ENCODE assay signal across 8 cellular contexts in the genomic region with DNA sequence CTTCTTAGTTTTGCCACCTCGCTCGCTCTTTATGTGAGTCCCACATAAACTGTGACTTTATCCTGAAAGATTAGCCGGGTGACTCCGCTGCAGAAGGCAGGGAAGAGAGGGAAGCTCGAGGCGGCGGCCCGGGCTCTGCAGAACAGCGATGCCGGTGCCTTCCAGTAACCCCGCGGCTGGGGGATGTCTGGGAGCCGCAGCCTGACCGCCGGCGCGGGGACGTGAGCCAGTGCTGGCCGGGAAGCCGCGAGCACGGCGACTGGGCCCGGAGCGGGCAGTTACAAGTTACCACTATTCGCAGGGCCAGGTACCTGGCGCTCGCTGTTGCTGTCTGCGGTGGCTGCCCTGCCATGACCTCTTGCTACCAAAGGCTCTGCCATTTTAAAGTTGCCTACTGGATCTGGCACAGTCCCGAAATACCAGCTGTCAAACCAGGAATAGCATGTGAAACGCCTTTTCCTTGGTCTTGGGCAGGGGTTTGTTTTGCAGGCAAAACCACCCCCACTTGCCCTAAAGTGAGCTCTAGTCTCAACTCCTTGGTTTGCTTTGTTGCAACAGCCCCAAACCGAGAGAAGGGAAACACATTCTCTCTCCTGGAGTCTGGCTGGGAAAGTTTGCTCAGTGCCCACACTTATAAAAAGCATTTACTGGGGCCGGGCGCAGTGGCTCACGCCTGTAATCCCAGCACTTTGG.
DNase-seq lines count a peak whose midpoint lies in the region; ATAC-seq, FAIRE-seq and TF ChIP-seq lines count a peak whose summit lies in the region.

No MANE protein-coding gene starts in this region.

- peak overlapping the region; percentile 99 to 100 for H3K4me3 Mint-ChIP-seq in CD14-positive monocyte
- peak overlapping the region; percentile 96 for H3K4me3 Mint-ChIP-seq in memory B cell

- 11 to 22% methylated on average over 7 to 35 of the region's 35 CpGs for WGBS in testis, 2 donors

- in situ Hi-C loops in Panc1 (cut with HindIII; ENCODE audit: low pct_unique_long_range_greater_than_20kb, low sequenced_read_pairs): no loop called here

- H3K27ac Mint-ChIP-seq in CD14-positive monocyte (peak overlapping the region; percentile 97 to 100 (median 99)), memory B cell (peak overlapping the region; percentile 91)

- POLR2A ChIA-PET in Panc1 (lab: Charles Lee): interaction anchor here (0.7 kb wide), 1 partner anchor 67 kb away, joined by 3 read pairs; no protein-coding TSS in a partner anchor

- TF ChIP-seq CTCF in CD14-positive monocyte (IDR thresholded peaks at IDR 0.05) (no peak), Panc1 (IDR thresholded peaks at IDR 0.05) (no peak), testis (IDR thresholded peaks at IDR 0.05) (no peak)

- H3K36me3 ChIP-seq in Panc1 (ENCODE audit: control insufficient read depth, insufficient read depth, low read length) (no peaks in the 10 kb centered on the region), endocrine pancreas (ENCODE audit: control insufficient read depth, insufficient read depth, low read length) (no peaks in the 10 kb centered on the region), testis (ENCODE audit: low read depth, missing control alignments) (no peaks in the 10 kb centered on the region)

- H3K9ac ChIP-seq in endocrine pancreas (ENCODE audit: control insufficient read depth, insufficient read depth, low read length): no peak overlapping the region

- FAIRE-seq in GM19239 (lab: Jason Lieb, UNC): no peak

- H3K9me3 ChIP-seq in Panc1 (ENCODE audit: control insufficient read depth, insufficient read depth, low read depth, low read length): no peaks in the 10 kb centered on the region
- no peaks in the 10 kb centered on the region for H3K9me3 ChIP-seq in endocrine pancreas (ENCODE audit: control insufficient read depth, low read length)
- no peaks in the 10 kb centered on the region for H3K9me3 ChIP-seq in testis

- CTCF ChIA-PET in Panc1 (lab: Charles Lee): no interaction called here

- no peak overlapping the region for H3K27ac ChIP-seq in Panc1 (ENCODE audit: low read length)
- H3K27ac ChIP-seq in testis: peak overlapping the region; percentile 98

- peaks cover 0 to 3% (median 0%) of the 10 kb centered on the region in 7 donors for H3K9me3 Mint-ChIP-seq in CD14-positive monocyte
- H3K9me3 Mint-ChIP-seq in memory B cell: no peaks in the 10 kb centered on the region

- intact Hi-C loops in CD14-positive monocyte (cut with micrococcal nuclease) (loop anchor here (2.0 to 10.0 kb wide), 8 partner anchors 41 to 538 kb away; no protein-coding TSS in a partner anchor), Panc1 (cut with micrococcal nuclease; ENCODE audit: unreplicated experiment) (no loop called here), testis (cut with DNase I; ENCODE audit: low total_unique reads) (loop anchor here (5.0 to 10.0 kb wide), 2 partner anchors 468 to 646 kb away; no protein-coding TSS in a partner anchor)

- DNase-seq in CD14-positive monocyte (ENCODE audit: low spot score): peak; percentile 51
- no peak for DNase-seq in Panc1 (ENCODE audit: low read depth, low spot score)
- peak in 1 of 2 donors; percentile 27 for DNase-seq in memory B cell (ENCODE audit: low spot score in 2 of 2)
- DNase-seq in testis: peak; percentile 64
- no peak for DNase-seq in kidney glomerular epithelial cell (lab: John Stamatoyannopoulos, UW)
- no peak for DNase-seq in GM19239 (ENCODE audit: insufficient read length, low spot score)
- DNase-seq in DMS153 treated with DMSO at 0.1 percent for 48 hours (lab: John Stamatoyannopoulos, UW; ENCODE audit: unreplicated experiment): no peak

- no TSS peak for BruUV-seq in Panc1 (replicated peaks; lab: Mats Ljungman, UMichigan)

- no peak for TF ChIP-seq POLR2A in testis (IDR thresholded peaks at IDR 0.05)

- peak overlapping the region; percentile 61 to 69 for H3K4me3 ChIP-seq in Panc1 (ENCODE audit: low read depth in 2 of 2, low read length in 2 of 2)
- H3K4me3 ChIP-seq in endocrine pancreas (ENCODE audit: control insufficient read depth, insufficient read depth, low read length): peak overlapping the region; percentile 50
- H3K4me3 ChIP-seq in testis: peak overlapping the region; percentile 59 to 94

- ATAC-seq in Panc1 (no peak), memory B cell (ENCODE audit: low read depth) (no peak)

- H3K4me1 Mint-ChIP-seq in CD14-positive monocyte: peaks cover 46% of the 10 kb centered on the region
- H3K4me1 Mint-ChIP-seq in memory B cell: peaks cover 28% of the 10 kb centered on the region

- peaks cover 16% of the 10 kb centered on the region for H3K4me1 ChIP-seq in Panc1 (ENCODE audit: control insufficient read depth, insufficient read depth, low read length)
- no peaks in the 10 kb centered on the region for H3K4me1 ChIP-seq in endocrine pancreas (ENCODE audit: control insufficient read depth, insufficient read depth, low read length)
- H3K4me1 ChIP-seq in testis: peaks cover 26% of the 10 kb centered on the region

- no peaks in the 10 kb centered on the region; the same call in 1 of the 2 replicates for H3K27me3 ChIP-seq in Panc1 (ENCODE audit: control insufficient read depth, insufficient read depth, low read length)
- no peaks in the 10 kb centered on the region for H3K27me3 ChIP-seq in endocrine pancreas (ENCODE audit: control insufficient read depth, insufficient read depth, low read length)
- H3K27me3 ChIP-seq in testis: no peaks in the 10 kb centered on the region

- H3K27me3 Mint-ChIP-seq in CD14-positive monocyte (ENCODE audit: low read depth in 3 of 3) (peaks cover 2 to 5% (median 3%) of the 10 kb centered on the region in 3 donors), memory B cell (peaks cover 1% of the 10 kb centered on the region)

- peaks cover 36 to 41% of the 10 kb centered on the region in 2 donors for H3K36me3 Mint-ChIP-seq in CD14-positive monocyte
- H3K36me3 Mint-ChIP-seq in memory B cell: no peaks in the 10 kb centered on the region

Comparison
In these comparisons a context has a peak if more than half of its experiments do, and no peak if none do; other contexts are left out.
1. DNase-seq: peak in CD14-positive monocyte (single experiment) and testis (single experiment); none in Panc1 (single experiment), kidney glomerular epithelial cell (single experiment), GM19239 (single experiment) and DMS153 treated with DMSO at 0.1 percent for 48 hours (single experiment).
2. Peak in every context shown above with its lines, with median percentiles within 50 percentile points of each other: H3K4me3 ChIP-seq.